17 cellular contexts compared by ENCODE assay signal in the genomic region with DNA sequence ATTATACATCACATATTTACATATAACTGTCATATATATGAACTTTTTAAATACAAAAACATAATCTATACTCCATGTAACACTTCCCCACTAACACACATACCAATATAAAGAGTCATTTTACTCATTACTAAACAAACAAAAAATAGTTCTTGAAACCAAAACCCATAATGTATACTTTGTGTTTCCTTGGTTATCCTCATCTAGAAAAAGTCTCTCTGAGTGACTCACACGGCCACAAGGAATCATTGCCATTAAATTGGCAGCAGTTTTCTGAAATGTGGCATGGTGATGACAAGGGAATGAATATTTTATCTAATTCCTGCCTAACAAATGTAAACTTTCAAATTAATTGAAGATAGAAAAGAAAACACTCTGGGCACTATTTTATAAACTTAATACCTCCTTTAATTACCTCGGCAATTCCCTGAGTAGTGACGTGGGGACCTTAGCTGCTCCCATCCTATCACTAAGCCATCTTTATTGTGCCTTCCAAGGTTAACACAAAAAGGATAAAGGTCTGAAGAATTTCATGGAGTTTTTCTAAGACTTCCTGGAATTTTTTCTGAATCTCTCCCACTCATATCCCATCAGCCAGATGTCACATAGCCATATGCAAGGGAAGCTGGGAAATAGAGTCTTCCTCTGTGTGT.
DNase-seq lines count a peak whose midpoint lies in the region; FAIRE-seq and TF ChIP-seq lines count a peak whose summit lies in the region.
"Had no signal": no experiment of that assay in that cellular context is flagged by ENCODE, and none has a peak within 500 bp of the region (broad histone marks: within the 10 kb centered on the region; RNA-seq: fewer than 3 reads in every experiment).

No MANE protein-coding gene starts in this region.

- H3K36me3 ChIP-seq in PC-9 (ENCODE audit: low read depth) (no peaks in the 10 kb centered on the region), endothelial cell of umbilical vein (ENCODE audit: control insufficient read depth in 2 of 2, extremely low read depth in 1 of 2, insufficient read depth in 2 of 2, low read length in 2 of 2) (no peaks in the 10 kb centered on the region), stomach (no peaks in the 10 kb centered on the region), WERI-Rb-1 (no peaks in the 10 kb centered on the region)
- H3K36me3 ChIP-seq: HAP-1 had no signal

- BruUV-seq in PC-9 (replicated peaks; lab: Mats Ljungman, UMichigan) (TSS peak; percentile 94), endothelial cell of umbilical vein (replicated peaks; lab: Mats Ljungman, UMichigan) (no TSS peak)

- H3K4me1 ChIP-seq in PC-9 (replicated peaks; ENCODE audit: insufficient read depth) (peaks cover 17% of the 10 kb centered on the region), endothelial cell of umbilical vein (ENCODE audit: control insufficient read depth, extremely low read depth, insufficient read depth, low read length) (peaks cover 6% of the 10 kb centered on the region), stomach (no peaks in the 10 kb centered on the region)
- H3K4me1 ChIP-seq: HAP-1 had no signal

- CTCF ChIA-PET in PC-9 (lab: Charles Lee) (interaction anchor here (0.6 kb wide), 1 partner anchor 9 kb away, joined by 3 read pairs; no protein-coding TSS in a partner anchor), endothelial cell of umbilical vein (lab: Charles Lee) (interaction anchor here (1.0 kb wide), 1 partner anchor 53 kb away, joined by 3 read pairs; no protein-coding TSS in a partner anchor)

- H3K79me2 ChIP-seq in PC-9 (ENCODE audit: low read depth) (no peaks in the 10 kb centered on the region), endothelial cell of umbilical vein (ENCODE audit: control insufficient read depth, insufficient read depth, low read length) (no peaks in the 10 kb centered on the region)

- peak; percentile 70 for FAIRE-seq in endothelial cell of umbilical vein (lab: Jason Lieb, UNC)

- peak overlapping the region; percentile 64 for H3K27ac ChIP-seq in PC-9
- peak overlapping the region; percentile 58 for H3K27ac ChIP-seq in endothelial cell of umbilical vein (ENCODE audit: insufficient read depth, low read depth, low read length)
- no peak overlapping the region for H3K27ac ChIP-seq in stomach
- H3K27ac ChIP-seq in WERI-Rb-1 = no peak overlapping the region
- H3K27ac ChIP-seq: C4-2B, HL-60 had no signal

- DNase-seq in GM04503 (ENCODE audit: low read depth) = peak; percentile 18
- DNase-seq in PC-9 = peak; percentile 51 to 88
- peak; percentile 43 for DNase-seq in endothelial cell of umbilical vein (ENCODE audit: low read depth, low spot score)
- DNase-seq in non-pigmented ciliary epithelial cell (ENCODE audit: low read depth) = peak; percentile 23
- no peak for DNase-seq in NCI-H2029 treated with DMSO at 0.1 percent for 48 hours (lab: John Stamatoyannopoulos, UW)
- DNase-seq in stomach = no peak
- no peak for DNase-seq in dermis blood vessel endothelial cell
- no peak for DNase-seq in WERI-Rb-1
- DNase-seq: activated naive CD8-positive, alpha-beta T cell treated with anti-CD3 and anti-CD28 coated beads for 36 hours; activated T-cell treated with anti-CD3 and anti-CD28 coated beads for 4 hours; cortex of kidney; naive thymus-derived CD4-positive, alpha-beta T cell; retina; stimulated activated naive B cell treated with anti-CD40 and anti-IgM and Interleukin-4, amounts not matched to agents 10 μg/mL and 1 μg/mL and 100 μg/mL, for 72 hours had no signal

- no peaks in the 10 kb centered on the region for H3K9me1 ChIP-seq in endothelial cell of umbilical vein (replicated peaks; ENCODE audit: control insufficient read depth, extremely low read depth, insufficient read depth, low read length)

- H3K9me3 ChIP-seq in PC-9 (ENCODE audit: insufficient read depth, low read depth) = no peaks in the 10 kb centered on the region
- H3K9me3 ChIP-seq in endothelial cell of umbilical vein (replicated peaks; ENCODE audit: control insufficient read depth, insufficient read depth, low read length) = no peaks in the 10 kb centered on the region
- H3K9me3 ChIP-seq in stomach = peaks cover 0 to 4% (median 2%) of the 10 kb centered on the region in 4 donors
- H3K9me3 ChIP-seq in WERI-Rb-1 (ENCODE audit: severe bottlenecking) = no peaks in the 10 kb centered on the region

- 25 to 49% (median 37%) methylated on average over 3 of the region's 3 CpGs for whole genome bisulfite sequencing in stomach, 5 donors

- TF ChIP-seq EP300 in stomach (IDR thresholded peaks at IDR 0.05) = no peak

- H3K4me3 ChIP-seq in PC-9 (no peak overlapping the region; the same call in 1 of the 2 replicates), endothelial cell of umbilical vein (replicated peaks in 1 of 3; ENCODE audit: insufficient read depth in 1 of 3, low read depth in 1 of 3, low read length in 3 of 3) (no peak overlapping the region), stomach (no peak overlapping the region), WERI-Rb-1 (ENCODE audit: low read depth, low read length) (no peak overlapping the region)
- H3K4me3 ChIP-seq: HAP-1 had no signal

- dilution Hi-C loops in endothelial cell of umbilical vein (cut with MboI; ENCODE audit: extremely low pct_ligation_motif_present, low sequenced_read_pairs) = no loop called here

- intact Hi-C loops in PC-9 (cut with micrococcal nuclease; ENCODE audit: unreplicated experiment) (loop anchor here (1.0 to 5.0 kb wide), 3 partner anchors 130 to 294 kb away; no protein-coding TSS in a partner anchor), endothelial cell of umbilical vein (cut with micrococcal nuclease) (loop anchor here (10.0 kb wide), 1 partner anchor 717 kb away; no protein-coding TSS in a partner anchor), stomach (cut with DNase I; ENCODE audit: low total_unique reads) (no loop called here)

- no peak overlapping the region for H3K9ac ChIP-seq in endothelial cell of umbilical vein (replicated peaks; ENCODE audit: extremely low read depth, insufficient read depth, low read length)

- no peak overlapping the region for H2AFZ ChIP-seq in PC-9
- H2AFZ ChIP-seq in endothelial cell of umbilical vein (ENCODE audit: low read depth, low read length) = peak overlapping the region; percentile 72

- peaks cover 4% of the 10 kb centered on the region; the same call in 1 of the 2 replicates for H3F3A ChIP-seq in PC-9 (ENCODE audit: insufficient read depth, low read depth)

- H3K27me3 ChIP-seq in PC-9 (ENCODE audit: insufficient read depth, low read depth) (no peaks in the 10 kb centered on the region), endothelial cell of umbilical vein (ENCODE audit: control insufficient read depth in 2 of 2, insufficient read depth in 2 of 2, low read length in 2 of 2) (no peaks in the 10 kb centered on the region), stomach (no peaks in the 10 kb centered on the region), WERI-Rb-1 (ENCODE audit: insufficient read depth, low read depth, severe bottlenecking) (peaks cover 12% of the 10 kb centered on the region)

- TF ChIP-seq CTCF in PC-9 (conservative IDR thresholded peaks at IDR 0.05) (no peak), endothelial cell of umbilical vein (IDR thresholded peaks at IDR 0.05; ENCODE audit: extremely low read depth in 1 of 2, insufficient read depth in 1 of 2, low read depth in 1 of 2, low read length in 2 of 2) (no peak), stomach (IDR thresholded peaks at IDR 0.05) (no peak), WERI-Rb-1 (IDR thresholded peaks at IDR 0.05; ENCODE audit: low read depth, low read length) (no peak)

- TF ChIP-seq POLR2A in endothelial cell of umbilical vein (IDR thresholded peaks at IDR 0.05; ENCODE audit: low read depth, low read length) (no peak), stomach (IDR thresholded peaks at IDR 0.05) (no peak)

- POLR2A ChIA-PET in PC-9 (lab: Charles Lee; ENCODE audit: unreplicated experiment) = no interaction called here
- POLR2A ChIA-PET in endothelial cell of umbilical vein (lab: Charles Lee) = no interaction called here

- H3K4me2 ChIP-seq in PC-9 (peak overlapping the region; percentile 10), endothelial cell of umbilical vein (ENCODE audit: insufficient read depth, low read length) (peak overlapping the region; percentile 8)

- H4K20me1 ChIP-seq in PC-9 (ENCODE audit: insufficient read depth) (no peaks in the 10 kb centered on the region), endothelial cell of umbilical vein (replicated peaks; ENCODE audit: control insufficient read depth, extremely low read depth, insufficient read depth, low read length) (no peaks in the 10 kb centered on the region)

- H3K9me2 ChIP-seq in PC-9 (ENCODE audit: insufficient read depth) = no peaks in the 10 kb centered on the region

TF ChIP-seq in endothelial cell of umbilical vein, 7 proteins besides CTCF, POLR2A, EP300 and RAD21:
- TF ChIP-seq EZH2 (IDR thresholded peaks at IDR 0.05; ENCODE audit: borderline replicate concordance, low read depth, low read length, severe bottlenecking) (no peak), MYC (IDR thresholded peaks at IDR 0.05; ENCODE audit: low read depth, low read length) (no peak), GATA2 (IDR thresholded peaks at IDR 0.05; ENCODE audit: insufficient read depth, insufficient read length, low read depth, low read length) (peak; percentile 29), JUN (IDR thresholded peaks at IDR 0.05; ENCODE audit: borderline replicate concordance, insufficient read depth, insufficient read length, low read depth) (peak; percentile 23), POLR2AphosphoS5 (IDR thresholded peaks at IDR 0.05; ENCODE audit: insufficient read depth, low read depth, low read length) (no peak), FOS (IDR thresholded peaks at IDR 0.05; ENCODE audit: borderline replicate concordance, insufficient read depth, low read length) (peak; percentile 13)
- TF ChIP-seq, protein P1, sequence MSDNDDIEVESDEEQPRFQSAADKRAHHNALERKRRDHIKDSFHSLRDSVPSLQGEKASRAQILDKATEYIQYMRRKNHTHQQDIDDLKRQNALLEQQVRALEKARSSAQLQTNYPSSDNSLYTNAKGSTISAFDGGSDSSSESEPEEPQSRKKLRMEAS (IDR thresholded peaks at IDR 0.05; ENCODE audit: insufficient read depth, insufficient read length) = no peak

Comparison
In these comparisons a context has a peak if more than half of its experiments do, and no peak if none do; other contexts are left out.
1. DNase-seq: peak in GM04503 (single experiment), PC-9 (2 of 2), endothelial cell of umbilical vein (single experiment) and non-pigmented ciliary epithelial cell (single experiment); none in NCI-H2029 treated with DMSO at 0.1 percent for 48 hours (single experiment), stomach (single experiment), dermis blood vessel endothelial cell (single experiment) and WERI-Rb-1 (single experiment).
2. H3K27ac ChIP-seq: peak in PC-9 (single experiment) and endothelial cell of umbilical vein (single experiment); none in stomach (0 of 5) and WERI-Rb-1 (single experiment).